ENCODE assay signal across 22 cellular contexts in genomic region chr4:76882630-76883029, GRCh38. TPM values are rescaled to one million over a fixed set of nuclear protein-coding genes. Genes with fewer than 3 reads are reported as not detected.
"Had no signal": no experiment of that assay in that cellular context is flagged by ENCODE, and none has a peak within 500 bp of the region (broad histone marks: within the 10 kb centered on the region; RNA-seq: fewer than 3 reads in every experiment).

No MANE protein-coding gene starts in this region.

- H3K9me3 ChIP-seq: ascending aorta, tibial artery had no signal

- H3K27ac Mint-ChIP-seq: activated naive CD4-positive, alpha-beta T cell treated with anti-CD3 and anti-CD28 coated beads, Interleukin-2, amount 50 U/mL, for 24 hours; activated T-cell treated with anti-CD3 and anti-CD28 coated beads, Interleukin-2, amount 50 U/mL, for 72 hours; dendritic cell treated with granulocyte-macrophage colony-stimulating factor and Interleukin-4, amounts not matched to agents 40 ng/mL and 50 ng/mL, for 4 days; mesothelial cell of epicardium; nephron; T-helper 2 cell treated with Interferon-gamma antibody and Interleukin-4, amounts not matched to agents 5 μg/mL and 100 μg/mL, for 36 hours had no signal

- H3K27me3 Mint-ChIP-seq: dendritic cell treated with granulocyte-macrophage colony-stimulating factor and Interleukin-4, amounts not matched to agents 40 ng/mL and 50 ng/mL, for 4 days had no signal

- H3K27ac ChIP-seq: ascending aorta, tibial artery had no signal

- H3K36me3 ChIP-seq: ascending aorta, tibial artery had no signal

- H3K4me3 Mint-ChIP-seq: activated naive CD4-positive, alpha-beta T cell treated with anti-CD3 and anti-CD28 coated beads, Interleukin-2, amount 50 U/mL, for 24 hours; activated T-cell treated with anti-CD3 and anti-CD28 coated beads, Interleukin-2, amount 50 U/mL, for 72 hours; dendritic cell treated with granulocyte-macrophage colony-stimulating factor and Interleukin-4, amounts not matched to agents 40 ng/mL and 50 ng/mL, for 4 days; mesothelial cell of epicardium; nephron; T-helper 2 cell treated with Interferon-gamma antibody and Interleukin-4, amounts not matched to agents 5 μg/mL and 100 μg/mL, for 36 hours had no signal

- H3K36me3 Mint-ChIP-seq: activated naive CD4-positive, alpha-beta T cell treated with anti-CD3 and anti-CD28 coated beads, Interleukin-2, amount 50 U/mL, for 24 hours; mesothelial cell of epicardium had no signal

- ATAC-seq: activated T-cell treated with anti-CD3 and anti-CD28 coated beads, Interleukin-2, amount 50 U/mL, for 72 hours; left lobe of liver; stimulated activated naive CD8-positive, alpha-beta T cell treated with anti-CD3 and anti-CD28 coated beads, Interleukin-15, Interleukin-2, amounts not matched to agents 100 U/mL and 50 U/mL, for 24 hours had no signal

- H3K4me1 ChIP-seq: ascending aorta, tibial artery had no signal

- H3K4me3 ChIP-seq: ascending aorta, lung, tibial artery had no signal

- H3K4me1 Mint-ChIP-seq: activated naive CD4-positive, alpha-beta T cell treated with anti-CD3 and anti-CD28 coated beads, Interleukin-2, amount 50 U/mL, for 24 hours had no signal

- FAIRE-seq: TTC549 had no signal

- DNase-seq: activated CD4-positive, alpha-beta T cell treated with anti-CD3 and anti-CD28 coated beads, Interleukin-2, amount 50 U/mL, for 4 hours; activated gamma-delta T cell; activated T-cell treated with anti-CD3 and anti-CD28 coated beads, Interleukin-2, amount 50 U/mL, for 72 hours; effector CD8-positive, alpha-beta T cell; foreskin fibroblast; glutamatergic neuron; hippocampal formation; islet precursor cell; nucleus accumbens; stimulated activated naive CD8-positive, alpha-beta T cell treated with anti-CD3 and anti-CD28 coated beads, Interleukin-15, Interleukin-2, amounts not matched to agents 100 U/mL and 50 U/mL, for 24 hours; substantia nigra; tibial artery had no signal

- H3K27me3 ChIP-seq: ascending aorta, tibial artery had no signal

- H3K9me3 Mint-ChIP-seq: activated naive CD4-positive, alpha-beta T cell treated with anti-CD3 and anti-CD28 coated beads, Interleukin-2, amount 50 U/mL, for 24 hours; activated T-cell treated with anti-CD3 and anti-CD28 coated beads, Interleukin-2, amount 50 U/mL, for 72 hours; dendritic cell treated with granulocyte-macrophage colony-stimulating factor and Interleukin-4, amounts not matched to agents 40 ng/mL and 50 ng/mL, for 4 days; mesothelial cell of epicardium; nephron; T-helper 2 cell treated with Interferon-gamma antibody and Interleukin-4, amounts not matched to agents 5 μg/mL and 100 μg/mL, for 36 hours had no signal

RNA-seq across cellular contexts. Expression of gene SOWAHB, which starts 15.3 kb away (rescaled TPM):
- total RNA-seq: activated T-cell treated with anti-CD3 and anti-CD28 coated beads, Interleukin-2, amount 50 U/mL, for 72 hours; endothelial cell of umbilical vein had no signal
- polyA plus RNA-seq: endothelial cell of umbilical vein had no signal
